Comparison of ENCODE assay signal across 22 cellular contexts in genomic region chr10:86670290-86670811, GRCh38. TPM values are rescaled to one million over a fixed set of nuclear protein-coding genes. Genes with fewer than 3 reads are reported as not detected.
DNase-seq lines count a peak whose midpoint lies in the region; TF ChIP-seq lines count a peak whose summit lies in the region.
"Had no signal": no experiment of that assay in that cellular context is flagged by ENCODE, and none has a peak within 500 bp of the region (broad histone marks: within the 10 kb centered on the region; RNA-seq: fewer than 3 reads in every experiment).

No MANE protein-coding gene starts in this region.

- peaks cover 12% of the 10 kb centered on the region; the same call in 1 of the 2 replicates for H3F3A ChIP-seq in PC-9 (ENCODE audit: insufficient read depth, low read depth)

- in situ Hi-C loops in GM13976 (cut with MboI; ENCODE audit: low sequenced_read_pairs, unreplicated experiment), result no loop called here

- no peaks in the 10 kb centered on the region for H3K27me3 ChIP-seq in PC-9 (ENCODE audit: insufficient read depth, low read depth)
- no peaks in the 10 kb centered on the region for H3K27me3 ChIP-seq in esophagus muscularis mucosa
- no peaks in the 10 kb centered on the region for H3K27me3 ChIP-seq in suprapubic skin
- no peaks in the 10 kb centered on the region for H3K27me3 ChIP-seq in effector memory CD4-positive, alpha-beta T cell (replicated peaks; ENCODE audit: control insufficient read depth, insufficient read depth, low read length, poor library complexity, severe bottlenecking)
- H3K27me3 ChIP-seq: SJSA1 had no signal

- H3K27ac ChIP-seq in PC-9 (no peak overlapping the region), esophagus muscularis mucosa (replicated peaks in 1 of 4) (peak overlapping the region; percentile 86 to 94 (median 92)), suprapubic skin (no peak overlapping the region)
- no peak overlapping the region for H3K27ac ChIP-seq in effector memory CD4-positive, alpha-beta T cell (ENCODE audit: insufficient read depth, low read length, poor library complexity, severe bottlenecking)
- H3K27ac ChIP-seq: SJSA1 had no signal

- peak overlapping the region; percentile 72 for H3K4me2 ChIP-seq in PC-9

- no peaks in the 10 kb centered on the region for H3K9me3 Mint-ChIP-seq in type B pancreatic cell
- no peaks in the 10 kb centered on the region for H3K9me3 Mint-ChIP-seq in activated T-helper 2 cell treated with anti-CD3 and anti-CD28 coated beads, Interferon-gamma antibody, Interleukin-2, Interleukin-4, amounts not matched to agents 10 μg/mL and 5 μg/mL and 100 μg/mL, durations not matched to agents 14 hours and 24 hours and 36 hours
- H3K9me3 Mint-ChIP-seq: CD8-positive, alpha-beta memory T cell had no signal

- H3K4me3 ChIP-seq in PC-9 (no peak overlapping the region), esophagus muscularis mucosa (peak overlapping the region; percentile 49 to 60 (median 54)), suprapubic skin (peak overlapping the region; percentile 10)
- no peak overlapping the region for H3K4me3 ChIP-seq in effector memory CD4-positive, alpha-beta T cell (ENCODE audit: insufficient read depth, low read depth, low read length, poor library complexity, severe bottlenecking)
- H3K4me3 ChIP-seq: SJSA1, skin epidermis had no signal

- BruUV-seq in PC-9 (replicated peaks; lab: Mats Ljungman, UMichigan), result no TSS peak

- TF ChIP-seq CTCF in PC-9 (conservative IDR thresholded peaks at IDR 0.05), result no peak
- no peak for TF ChIP-seq CTCF in esophagus muscularis mucosa (IDR thresholded peaks at IDR 0.05)
- no peak for TF ChIP-seq CTCF in suprapubic skin (IDR thresholded peaks at IDR 0.05)
- no peak for TF ChIP-seq CTCF in type B pancreatic cell (conservative IDR thresholded peaks at IDR 0.05)
- no peak for TF ChIP-seq CTCF in GM13976 (IDR thresholded peaks at IDR 0.05; ENCODE audit: borderline replicate concordance, control extremely low read depth, extremely low read depth, insufficient read depth, missing control alignments)

- intact Hi-C loops in PC-9 (cut with micrococcal nuclease; ENCODE audit: unreplicated experiment) (no loop called here), esophagus muscularis mucosa (cut with DNase I) (no loop called here)
- intact Hi-C loops in activated T-helper 2 cell treated with anti-CD3 and anti-CD28 coated beads, Interferon-gamma antibody, Interleukin-2, Interleukin-4, amounts not matched to agents 10 μg/mL and 5 μg/mL and 100 μg/mL, durations not matched to agents 14 hours and 24 hours and 36 hours (cut with micrococcal nuclease), result no loop called here

- H3K27me3 Mint-ChIP-seq in type B pancreatic cell, result no peaks in the 10 kb centered on the region
- H3K27me3 Mint-ChIP-seq in activated T-helper 2 cell treated with anti-CD3 and anti-CD28 coated beads, Interferon-gamma antibody, Interleukin-2, Interleukin-4, amounts not matched to agents 10 μg/mL and 5 μg/mL and 100 μg/mL, durations not matched to agents 14 hours and 24 hours and 36 hours (ENCODE audit: low read depth), result no peaks in the 10 kb centered on the region

- CTCF ChIA-PET in PC-9 (lab: Charles Lee), result no interaction called here

- no peaks in the 10 kb centered on the region for H3K9me2 ChIP-seq in PC-9 (ENCODE audit: insufficient read depth)

- peaks cover 35% of the 10 kb centered on the region for H3K4me1 Mint-ChIP-seq in type B pancreatic cell (ENCODE audit: unreplicated experiment)
- H3K4me1 Mint-ChIP-seq in activated T-helper 2 cell treated with anti-CD3 and anti-CD28 coated beads, Interferon-gamma antibody, Interleukin-2, Interleukin-4, amounts not matched to agents 10 μg/mL and 5 μg/mL and 100 μg/mL, durations not matched to agents 14 hours and 24 hours and 36 hours (ENCODE audit: low read depth), result no peaks in the 10 kb centered on the region
- H3K4me1 Mint-ChIP-seq: CD8-positive, alpha-beta memory T cell had no signal

- H2AFZ ChIP-seq in PC-9, result no peak overlapping the region

- TF ChIP-seq POLR2A in esophagus muscularis mucosa (IDR thresholded peaks at IDR 0.05; ENCODE audit: low read depth), result no peak
- TF ChIP-seq POLR2A in suprapubic skin (IDR thresholded peaks at IDR 0.05), result no peak

- H4K20me1 ChIP-seq in PC-9 (ENCODE audit: insufficient read depth), result no peaks in the 10 kb centered on the region

- H3K4me3 Mint-ChIP-seq in type B pancreatic cell, result no peak overlapping the region
- no peak overlapping the region for H3K4me3 Mint-ChIP-seq in activated T-helper 2 cell treated with anti-CD3 and anti-CD28 coated beads, Interferon-gamma antibody, Interleukin-2, Interleukin-4, amounts not matched to agents 10 μg/mL and 5 μg/mL and 100 μg/mL, durations not matched to agents 14 hours and 24 hours and 36 hours (ENCODE audit: low read depth)
- H3K4me3 Mint-ChIP-seq: CD8-positive, alpha-beta memory T cell; T-helper 17 cell had no signal

- no peaks in the 10 kb centered on the region for H3K36me3 Mint-ChIP-seq in type B pancreatic cell
- no peaks in the 10 kb centered on the region for H3K36me3 Mint-ChIP-seq in activated T-helper 2 cell treated with anti-CD3 and anti-CD28 coated beads, Interferon-gamma antibody, Interleukin-2, Interleukin-4, amounts not matched to agents 10 μg/mL and 5 μg/mL and 100 μg/mL, durations not matched to agents 14 hours and 24 hours and 36 hours (ENCODE audit: low read depth)
- H3K36me3 Mint-ChIP-seq: CD8-positive, alpha-beta memory T cell had no signal

- WGBS in esophagus muscularis mucosa, result 59% methylated on average over 8 of the region's 8 CpGs
- 83% methylated on average over 8 of the region's 8 CpGs for WGBS in suprapubic skin

- H3K36me3 ChIP-seq in PC-9 (ENCODE audit: low read depth) (no peaks in the 10 kb centered on the region), esophagus muscularis mucosa (peaks cover 0 to 53% (median 0%) of the 10 kb centered on the region in 4 donors), suprapubic skin (no peaks in the 10 kb centered on the region)
- no peaks in the 10 kb centered on the region for H3K36me3 ChIP-seq in effector memory CD4-positive, alpha-beta T cell (ENCODE audit: control insufficient read depth, insufficient read depth, low read length)
- H3K36me3 ChIP-seq: SJSA1 had no signal

- H3K4me1 ChIP-seq in PC-9 (replicated peaks; ENCODE audit: insufficient read depth), result peaks cover 85% of the 10 kb centered on the region
- H3K4me1 ChIP-seq in esophagus muscularis mucosa, result peaks cover 51 to 95% (median 92%) of the 10 kb centered on the region in 4 donors
- H3K4me1 ChIP-seq in suprapubic skin, result peaks cover 10% of the 10 kb centered on the region
- H3K4me1 ChIP-seq in effector memory CD4-positive, alpha-beta T cell (ENCODE audit: control insufficient read depth, insufficient read depth, low read length, poor library complexity, severe bottlenecking), result no peaks in the 10 kb centered on the region

- H3K9me3 ChIP-seq in PC-9 (ENCODE audit: insufficient read depth, low read depth) (no peaks in the 10 kb centered on the region), esophagus muscularis mucosa (no peaks in the 10 kb centered on the region), suprapubic skin (no peaks in the 10 kb centered on the region)
- H3K9me3 ChIP-seq in effector memory CD4-positive, alpha-beta T cell (ENCODE audit: control insufficient read depth, low read length), result no peaks in the 10 kb centered on the region
- H3K9me3 ChIP-seq: SJSA1 had no signal

- POLR2A ChIA-PET in PC-9 (lab: Charles Lee; ENCODE audit: unreplicated experiment), result no interaction called here

- no peaks in the 10 kb centered on the region for H3K79me2 ChIP-seq in PC-9 (ENCODE audit: low read depth)

- H3K27ac Mint-ChIP-seq in type B pancreatic cell, result no peak overlapping the region
- H3K27ac Mint-ChIP-seq in activated T-helper 2 cell treated with anti-CD3 and anti-CD28 coated beads, Interferon-gamma antibody, Interleukin-2, Interleukin-4, amounts not matched to agents 10 μg/mL and 5 μg/mL and 100 μg/mL, durations not matched to agents 14 hours and 24 hours and 36 hours, result no peak overlapping the region
- H3K27ac Mint-ChIP-seq: T-helper 17 cell had no signal

- no peak for TF ChIP-seq EP300 in esophagus muscularis mucosa (IDR thresholded peaks at IDR 0.05)
- TF ChIP-seq EP300 in suprapubic skin (IDR thresholded peaks at IDR 0.05), result no peak

- no peak for DNase-seq in PC-9
- DNase-seq in esophagus muscularis mucosa (ENCODE audit: extremely low spot score), result no peak
- DNase-seq in myocyte (ENCODE audit: low read depth), result peak; percentile 92
- no peak for DNase-seq in suprapubic skin (ENCODE audit: low spot score in 2 of 2)
- no peak for DNase-seq in type B pancreatic cell (ENCODE audit: extremely low spot score, unreplicated experiment)
- no peak for DNase-seq in activated T-helper 2 cell treated with anti-CD3 and anti-CD28 coated beads, Interferon-gamma antibody, Interleukin-2, Interleukin-4, amounts not matched to agents 10 μg/mL and 5 μg/mL and 100 μg/mL, durations not matched to agents 14 hours and 24 hours and 36 hours (ENCODE audit: low spot score)
- no peak for DNase-seq in effector memory CD4-positive, alpha-beta T cell
- DNase-seq in GM13976 (ENCODE audit: low spot score), result no peak
- DNase-seq: activated gamma-delta T cell treated with Interleukin-2 at 50 U/mL for 16 hours; anterior cingulate cortex; CD8-positive, alpha-beta memory T cell; DND-41; KBM-7; NCI-H187; NCI-H2227 treated with DMSO at 0.1 percent for 48 hours; PC-3; stimulated activated CD4-positive, alpha-beta T cell treated with anti-CD3 and anti-CD28 coated beads, Interleukin-2, amount 100 ng/mL, for 48 hours; T-helper 17 cell had no signal

RNA-seq across cellular contexts. Expression of gene LDB3, which starts 2.0 kb away (rescaled TPM):
- total RNA-seq in PC-9 (2021), result 0.63 and 0.73 TPM in 2 replicates
- 10 to 100 TPM; 12.6 to 42.3 (median 21.6) TPM for total RNA-seq in esophagus muscularis mucosa
- 107 and 137 TPM in 2 replicates for total RNA-seq in myocyte
- polyA plus RNA-seq in myocyte (2012), result 62.2 TPM
- 1 to 10 TPM in 1 of 4 donors, under 1 TPM in 2, not detected in 1; 0.44 to 3.2 (median 0.98) TPM for total RNA-seq in suprapubic skin
- 0.14 and 0.85 TPM in 2 replicates for total RNA-seq in type B pancreatic cell (ENCODE audit: low replicate concordance)
- 0.05 TPM in 1 of 2 replicates, not detected in the other for total RNA-seq in activated T-helper 2 cell treated with anti-CD3 and anti-CD28 coated beads, Interferon-gamma antibody, Interleukin-2, Interleukin-4, amounts not matched to agents 10 μg/mL and 5 μg/mL and 100 μg/mL, durations not matched to agents 14 hours and 24 hours and 36 hours
- total RNA-seq: mononuclear cell, T-helper 17 cell had no signal
- polyA plus RNA-seq: CD8-positive, alpha-beta memory T cell had no signal

RNA-seq across cellular contexts. Expression of gene OPN4, which starts 16.0 kb away (rescaled TPM):
- total RNA-seq in PC-9 (2021) (0.15 and 0.23 TPM in 2 replicates), esophagus muscularis mucosa (under 1 TPM in 1 of 4 donors, not detected in 3; 0.32 TPM), myocyte (not detected in 2 replicates), suprapubic skin (under 1 TPM in 1 of 4 donors, not detected in 3; 0.34 TPM), type B pancreatic cell (ENCODE audit: low replicate concordance) (not detected in 2 replicates)
- polyA plus RNA-seq in myocyte (2012), result not detected
- not detected in 2 replicates for total RNA-seq in activated T-helper 2 cell treated with anti-CD3 and anti-CD28 coated beads, Interferon-gamma antibody, Interleukin-2, Interleukin-4, amounts not matched to agents 10 μg/mL and 5 μg/mL and 100 μg/mL, durations not matched to agents 14 hours and 24 hours and 36 hours
- total RNA-seq: CD8-positive, alpha-beta memory T cell; mononuclear cell; osteoblast; PC-3; SJSA1; T-helper 17 cell had no signal
- polyA plus RNA-seq: CD8-positive, alpha-beta memory T cell had no signal

Comparison
In these comparisons a context has a peak if more than half of its experiments do, and no peak if none do; other contexts are left out.
1. H3K27ac ChIP-seq: peak in esophagus muscularis mucosa (4 of 4); none in PC-9 (single experiment), suprapubic skin (single experiment) and effector memory CD4-positive, alpha-beta T cell (single experiment).
2. H3K4me3 ChIP-seq: peak in esophagus muscularis mucosa (4 of 4) and suprapubic skin (single experiment); none in PC-9 (single experiment) and effector memory CD4-positive, alpha-beta T cell (single experiment).